Comparison of ENCODE assay signal across 7 cellular contexts in the genomic region with DNA sequence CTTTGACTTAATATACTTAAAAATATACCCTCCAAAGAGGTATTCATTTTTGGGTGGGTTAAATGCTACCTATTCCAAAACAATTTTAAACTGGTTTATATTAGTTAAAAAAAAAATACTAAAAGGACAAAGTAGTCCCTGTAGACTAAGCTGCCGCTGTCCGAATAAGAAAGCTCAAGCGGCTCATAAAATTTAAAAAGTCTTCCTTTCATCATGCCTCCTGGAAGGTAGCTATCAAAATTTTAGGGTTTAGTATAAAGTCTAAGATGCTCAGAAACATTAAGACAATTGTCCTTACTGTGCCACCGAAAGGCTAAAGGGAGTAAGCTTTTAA. TPM values are rescaled to one million over a fixed set of nuclear protein-coding genes. Genes with fewer than 3 reads are reported as not detected.
DNase-seq lines count a peak whose midpoint lies in the region; ATAC-seq and TF ChIP-seq lines count a peak whose summit lies in the region.

No MANE protein-coding gene starts in this region.

- H3K18ac ChIP-seq in H9 (ENCODE audit: insufficient read length, low read depth, low read length) = no peak overlapping the region

- H3K4ac ChIP-seq in H9 (ENCODE audit: low read depth, low read length) = no peak overlapping the region

- TF ChIP-seq CTCF in H9 (conservative IDR thresholded peaks at IDR 0.05) (no peak), WERI-Rb-1 (IDR thresholded peaks at IDR 0.05; ENCODE audit: low read depth, low read length) (no peak), hepatocyte (IDR thresholded peaks at IDR 0.05; ENCODE audit: poor library complexity) (no peak)

- H3K79me2 ChIP-seq in H9 (ENCODE audit: insufficient read depth, low read length) (peaks cover 22% of the 10 kb centered on the region), hepatocyte (peaks cover 40% of the 10 kb centered on the region)

- H4K91ac ChIP-seq in H9 (ENCODE audit: insufficient read length, low read depth, low read length) = no peak overlapping the region

- H3K36me3 Mint-ChIP-seq in H9 (ENCODE audit: insufficient read depth in 1 of 3, low read depth in 3 of 3) = no peaks in the 10 kb centered on the region
- peaks cover 0 to 6% of the 10 kb centered on the region in 2 donors for H3K36me3 Mint-ChIP-seq in stimulated activated naive B cell treated with anti-CD40 and anti-IgM and Interleukin-4, amounts not matched to agents 10 μg/mL and 1 μg/mL and 100 μg/mL, for 72 hours

- 0 out of 2 replicates have a peak, but pooled peaks cover 2% of the 10 kb centered on the region for H3K4me1 ChIP-seq in H9 (ENCODE audit: insufficient read depth, low read length)
- H3K4me1 ChIP-seq in hepatocyte (ENCODE audit: insufficient read depth) = peaks cover 10% of the 10 kb centered on the region

- no peak overlapping the region for H4K5ac ChIP-seq in H9 (ENCODE audit: insufficient read length, low read depth, low read length)

- peak overlapping the region; percentile 89 to 93 for H3K4me3 Mint-ChIP-seq in H9
- peak overlapping the region; percentile 91 to 97 for H3K4me3 Mint-ChIP-seq in stimulated activated naive B cell treated with anti-CD40 and anti-IgM and Interleukin-4, amounts not matched to agents 10 μg/mL and 1 μg/mL and 100 μg/mL, for 72 hours

- ATAC-seq in stimulated activated naive B cell treated with anti-CD40 and anti-IgM and Interleukin-4, amounts not matched to agents 10 μg/mL and 1 μg/mL and 100 μg/mL, for 72 hours (replicated peaks) = no peak
- ATAC-seq in GM21526 (IDR thresholded peaks at IDR 0.05; ENCODE audit: low FRiP score, unreplicated experiment) = no peak
- no peak for ATAC-seq in HG02885 (IDR thresholded peaks at IDR 0.05; ENCODE audit: poor library complexity, unreplicated experiment)

- H3K79me1 ChIP-seq in H9 (ENCODE audit: insufficient read depth, low read depth, low read length, poor library complexity, severe bottlenecking) = no peaks in the 10 kb centered on the region

- WGBS in H9 (ENCODE audit: extremely low coverage, insufficient read length, low lambda C conversion rate) = no CpG with 5 or more reads among the region's 4 CpGs
- WGBS in hepatocyte (ENCODE audit: low lambda C conversion rate, missing lambda C conversion rate) = 0% methylated on average over 4 of the region's 4 CpGs

- peak overlapping the region; percentile 94 to 96 (median 95) for H3K27ac Mint-ChIP-seq in H9
- H3K27ac Mint-ChIP-seq in stimulated activated naive B cell treated with anti-CD40 and anti-IgM and Interleukin-4, amounts not matched to agents 10 μg/mL and 1 μg/mL and 100 μg/mL, for 72 hours = peak overlapping the region; percentile 94

- peak overlapping the region; percentile 69 for H3K9ac ChIP-seq in H9 (ENCODE audit: extremely low read depth, insufficient read length, low read length)

- no peak overlapping the region for H3K23ac ChIP-seq in H9 (ENCODE audit: insufficient read length, low read depth, low read length)

- no peak overlapping the region for H2BK20ac ChIP-seq in H9 (ENCODE audit: low read depth, low read length, poor library complexity, severe bottlenecking)

- no peak overlapping the region for H3K56ac ChIP-seq in H9 (ENCODE audit: insufficient read length, low read depth, low read length)

- no peak overlapping the region for H2BK120ac ChIP-seq in H9 (ENCODE audit: low read depth, low read length, poor library complexity, severe bottlenecking)

- H3K4me3 ChIP-seq in WERI-Rb-1 (ENCODE audit: low read depth, low read length) = peak overlapping the region; percentile 80
- peak overlapping the region; percentile 19 for H3K4me3 ChIP-seq in hepatocyte

- H2BK5ac ChIP-seq in H9 (ENCODE audit: insufficient read length, low read length) = no peak overlapping the region

- H3K27ac ChIP-seq in H9 (ENCODE audit: insufficient read length, low read depth, low read length) = no peak overlapping the region
- H3K27ac ChIP-seq in WERI-Rb-1 = peak overlapping the region; percentile 81
- H3K27ac ChIP-seq in hepatocyte = peak overlapping the region; percentile 71

- no peak overlapping the region for H4K8ac ChIP-seq in H9 (replicated peaks; ENCODE audit: insufficient read length, low read depth, low read length)

- H3K9me3 Mint-ChIP-seq in H9 = no peaks in the 10 kb centered on the region
- H3K9me3 Mint-ChIP-seq in stimulated activated naive B cell treated with anti-CD40 and anti-IgM and Interleukin-4, amounts not matched to agents 10 μg/mL and 1 μg/mL and 100 μg/mL, for 72 hours = no peaks in the 10 kb centered on the region

- H3K14ac ChIP-seq in H9 (ENCODE audit: insufficient read depth, low read length) = no peak overlapping the region

- H3K4me2 ChIP-seq in H9 (ENCODE audit: insufficient read depth, insufficient read length, low read length) (peak overlapping the region; percentile 51), hepatocyte (peak overlapping the region; percentile 70)

- H4K20me1 ChIP-seq in H9 (ENCODE audit: control insufficient read depth, insufficient read depth, insufficient read length) = no peaks in the 10 kb centered on the region
- H4K20me1 ChIP-seq in hepatocyte (ENCODE audit: insufficient read depth, poor library complexity, severe bottlenecking) = peaks cover 13% of the 10 kb centered on the region

- H2AFZ ChIP-seq in H9 (ENCODE audit: low read length) (no peak overlapping the region), hepatocyte (peak overlapping the region; percentile 64)

- H3K23me2 ChIP-seq in H9 (ENCODE audit: insufficient read length, low read depth, low read length, poor library complexity, severe bottlenecking) = peaks cover 5% of the 10 kb centered on the region

- H3K9me3 ChIP-seq in H9 (ENCODE audit: control insufficient read depth, low read depth, low read length) (no peaks in the 10 kb centered on the region), WERI-Rb-1 (ENCODE audit: severe bottlenecking) (no peaks in the 10 kb centered on the region), hepatocyte (ENCODE audit: low read depth) (no peaks in the 10 kb centered on the region)

- H3K27me3 Mint-ChIP-seq in H9 (ENCODE audit: low read depth) = peaks cover 5% of the 10 kb centered on the region; the same call in 1 of the 2 replicates
- H3K27me3 Mint-ChIP-seq in stimulated activated naive B cell treated with anti-CD40 and anti-IgM and Interleukin-4, amounts not matched to agents 10 μg/mL and 1 μg/mL and 100 μg/mL, for 72 hours = peaks cover 3 to 5% of the 10 kb centered on the region in 2 donors

- H3K36me3 ChIP-seq in WERI-Rb-1 (peaks cover 10% of the 10 kb centered on the region), hepatocyte (replicated peaks; ENCODE audit: insufficient read depth, low read depth) (no peaks in the 10 kb centered on the region)

- no peak overlapping the region for H3T11ph ChIP-seq in H9 (ENCODE audit: low read length)

- H3K27me3 ChIP-seq in H9 (ENCODE audit: insufficient read depth, low read length) = no peaks in the 10 kb centered on the region
- no peaks in the 10 kb centered on the region for H3K27me3 ChIP-seq in WERI-Rb-1 (ENCODE audit: insufficient read depth, low read depth, severe bottlenecking)
- no peaks in the 10 kb centered on the region for H3K27me3 ChIP-seq in hepatocyte

- no peaks in the 10 kb centered on the region for H3K9me2 ChIP-seq in hepatocyte (replicated peaks; ENCODE audit: insufficient read depth)

- H2AK5ac ChIP-seq in H9 (ENCODE audit: insufficient read length, low read length) = no peak overlapping the region

- H2BK12ac ChIP-seq in H9 (ENCODE audit: insufficient read length, low read depth, low read length) = no peak overlapping the region

- no peak overlapping the region for H2BK15ac ChIP-seq in H9 (ENCODE audit: low read depth, low read length)

- H3K4me1 Mint-ChIP-seq in H9 = peaks cover 2 to 17% of the 10 kb centered on the region in 2 experiments; a peak in 3 of 4 replicates
- H3K4me1 Mint-ChIP-seq in stimulated activated naive B cell treated with anti-CD40 and anti-IgM and Interleukin-4, amounts not matched to agents 10 μg/mL and 1 μg/mL and 100 μg/mL, for 72 hours = peaks cover 12 to 37% of the 10 kb centered on the region in 2 donors

- DNase-seq in H9 (no peak), WERI-Rb-1 (no peak), hepatocyte (ENCODE audit: low spot score) (no peak), NAMALWA (ENCODE audit: low spot score) (no peak)
- DNase-seq in stimulated activated naive B cell treated with anti-CD40 and anti-IgM and Interleukin-4, amounts not matched to agents 10 μg/mL and 1 μg/mL and 100 μg/mL, for 72 hours = no peak

RNA-seq across cellular contexts. Expression of a gene that starts 0.5 kb away (rescaled TPM):
- total RNA-seq in H9 (2021) = 48.5 and 55.9 TPM in 2 replicates
- total RNA-seq in hepatocyte = 38.8 and 49.7 TPM in 2 replicates
- polyA plus RNA-seq in hepatocyte = 6.8 and 11.8 TPM in 2 replicates
